Comparison of ENCODE assay signal across 17 cellular contexts in genomic region chr14:71168564-71168963, GRCh38.
A peak's percentile ranks its signal among the peaks of the same experiment; 100 is the strongest.
DNase-seq lines count a peak whose midpoint lies in the region; ATAC-seq, FAIRE-seq and TF ChIP-seq lines count a peak whose summit lies in the region.
"Had no signal": no experiment of that assay in that cellular context is flagged by ENCODE, and none has a peak within 500 bp of the region (broad histone marks: within the 10 kb centered on the region; RNA-seq: fewer than 3 reads in every experiment).

No MANE protein-coding gene starts in this region.

- intact Hi-C loops in K562 (cut with micrococcal nuclease), result no loop called here

- H2AFZ ChIP-seq in OCI-LY3 (ENCODE audit: low read depth, low read length), result peak overlapping the region; percentile 67; the same call in 1 of the 2 replicates
- H2AFZ ChIP-seq in K562 (ENCODE audit: low read depth, low read length), result peak overlapping the region; percentile 37; the same call in 1 of the 2 replicates

- peak overlapping the region; percentile 83 for H3K4me3 Mint-ChIP-seq in activated naive CD4-positive, alpha-beta T cell treated with anti-CD3 and anti-CD28 coated beads, Interleukin-2, amount 50 U/mL, for 24 hours
- H3K4me3 Mint-ChIP-seq in stimulated activated naive B cell treated with anti-CD40 and anti-IgM and Interleukin-4, amounts not matched to agents 10 μg/mL and 1 μg/mL and 100 μg/mL, for 72 hours, result peak overlapping the region; percentile 75

- H3K27me3 ChIP-seq in OCI-LY3 (ENCODE audit: low read depth, low read length), result no peaks in the 10 kb centered on the region
- peaks cover 2 to 11% of the 10 kb centered on the region in 2 experiments; a peak in 4 of 5 replicates for H3K27me3 ChIP-seq in K562 (ENCODE audit: control insufficient read depth in 2 of 2, insufficient read depth in 2 of 2, low read length in 2 of 2)
- H3K27me3 ChIP-seq: Peyer's patch, thyroid gland had no signal

- H3K36me3 Mint-ChIP-seq in activated naive CD4-positive, alpha-beta T cell treated with anti-CD3 and anti-CD28 coated beads, Interleukin-2, amount 50 U/mL, for 24 hours, result no peaks in the 10 kb centered on the region
- H3K36me3 Mint-ChIP-seq in stimulated activated naive B cell treated with anti-CD40 and anti-IgM and Interleukin-4, amounts not matched to agents 10 μg/mL and 1 μg/mL and 100 μg/mL, for 72 hours, result peaks cover 0 to 3% of the 10 kb centered on the region in 2 donors

- H3K4me1 Mint-ChIP-seq in activated naive CD4-positive, alpha-beta T cell treated with anti-CD3 and anti-CD28 coated beads, Interleukin-2, amount 50 U/mL, for 24 hours, result peaks cover 13% of the 10 kb centered on the region
- peaks cover 19 to 23% of the 10 kb centered on the region in 2 donors for H3K4me1 Mint-ChIP-seq in stimulated activated naive B cell treated with anti-CD40 and anti-IgM and Interleukin-4, amounts not matched to agents 10 μg/mL and 1 μg/mL and 100 μg/mL, for 72 hours

- H3K9ac ChIP-seq in OCI-LY3 (ENCODE audit: low read length) (peak overlapping the region; percentile 22; the same call in 1 of the 2 replicates), K562 (ENCODE audit: insufficient read depth in 1 of 2, low read depth in 2 of 2, low read length in 2 of 2) (no peak overlapping the region)

- FAIRE-seq in K562 (lab: Jason Lieb, UNC), result no peak
- FAIRE-seq: islet of Langerhans, small intestine had no signal

- H3K4me2 ChIP-seq in OCI-LY3 (ENCODE audit: low read length), result peak overlapping the region; percentile 72
- H3K4me2 ChIP-seq in K562 (ENCODE audit: insufficient read depth, low read length), result no peak overlapping the region

- H3K36me3 ChIP-seq in OCI-LY3 (replicated peaks; ENCODE audit: low read depth, low read length) (no peaks in the 10 kb centered on the region), K562 (ENCODE audit: control insufficient read depth, insufficient read depth, low read length) (no peaks in the 10 kb centered on the region)
- H3K36me3 ChIP-seq: Peyer's patch, thyroid gland had no signal

- H3K27ac ChIP-seq in OCI-LY3 (ENCODE audit: low read length), result no peak overlapping the region
- H3K27ac ChIP-seq in K562 (ENCODE audit: extremely low read depth, low read depth, low read length), result no peak overlapping the region
- no peak overlapping the region for H3K27ac ChIP-seq in substantia nigra (ENCODE audit: low read depth, low read length, poor library complexity, severe bottlenecking)
- H3K27ac ChIP-seq: Peyer's patch, psoas muscle, thyroid gland had no signal

- CTCF ChIA-PET in K562 (lab: Yijun Ruan, JAX; ENCODE audit: low intra/inter-chr PET ratio), result interaction anchor here (0.6 kb wide), 1 partner anchor 217 kb away, joined by 3 read pairs; no protein-coding TSS in a partner anchor

- TF ChIP-seq CTCF in OCI-LY3 (IDR thresholded peaks at IDR 0.05; ENCODE audit: low read depth, low read length) (no peak), K562 (IDR thresholded peaks at IDR 0.05 in 2 of 3, conservative IDR thresholded peaks at IDR 0.05 in 1 of 3; ENCODE audit: insufficient read depth in 2 of 3, low read depth in 1 of 3, low read length in 3 of 3) (no peak)

- no peak for TF ChIP-seq RAD21 in K562 (CRISPR knock-in tag; conservative IDR thresholded peaks at IDR 0.05 in 1 of 2, IDR thresholded peaks at IDR 0.05 in 1 of 2)

- no peak for TF ChIP-seq POLR2A in K562 (conservative IDR thresholded peaks at IDR 0.05)

- H3K4me3 ChIP-seq in OCI-LY3 (ENCODE audit: low read length), result peak overlapping the region; percentile 72
- no peak overlapping the region for H3K4me3 ChIP-seq in K562
- H3K4me3 ChIP-seq: lung, psoas muscle, thyroid gland had no signal

- no peaks in the 10 kb centered on the region for H3K9me3 Mint-ChIP-seq in activated naive CD4-positive, alpha-beta T cell treated with anti-CD3 and anti-CD28 coated beads, Interleukin-2, amount 50 U/mL, for 24 hours
- peaks cover 0 to 2% of the 10 kb centered on the region in 2 donors for H3K9me3 Mint-ChIP-seq in stimulated activated naive B cell treated with anti-CD40 and anti-IgM and Interleukin-4, amounts not matched to agents 10 μg/mL and 1 μg/mL and 100 μg/mL, for 72 hours

- no peaks in the 10 kb centered on the region for H3K79me2 ChIP-seq in OCI-LY3 (ENCODE audit: low read length)
- H3K79me2 ChIP-seq in K562 (ENCODE audit: control insufficient read depth, insufficient read depth, low read length), result no peaks in the 10 kb centered on the region

- H4K20me1 ChIP-seq in OCI-LY3 (ENCODE audit: insufficient read depth, low read length), result no peaks in the 10 kb centered on the region
- H4K20me1 ChIP-seq in K562 (replicated peaks; ENCODE audit: control insufficient read depth, insufficient read depth, low read length), result no peaks in the 10 kb centered on the region

- H3K27ac Mint-ChIP-seq in activated naive CD4-positive, alpha-beta T cell treated with anti-CD3 and anti-CD28 coated beads, Interleukin-2, amount 50 U/mL, for 24 hours, result no peak overlapping the region
- H3K27ac Mint-ChIP-seq in stimulated activated naive B cell treated with anti-CD40 and anti-IgM and Interleukin-4, amounts not matched to agents 10 μg/mL and 1 μg/mL and 100 μg/mL, for 72 hours, result peak overlapping the region; percentile 71

- H3K4me1 ChIP-seq in OCI-LY3 (ENCODE audit: low read length) (peaks cover 4% of the 10 kb centered on the region), K562 (replicated peaks in 1 of 2; ENCODE audit: control insufficient read depth in 2 of 2, insufficient read depth in 2 of 2, low read length in 2 of 2) (no peaks in the 10 kb centered on the region; a peak in 1 of 5 replicates)
- H3K4me1 ChIP-seq: psoas muscle, thyroid gland had no signal

- DNase-seq in activated naive CD4-positive, alpha-beta T cell treated with Interleukin-2 at 50 U/mL for 16 hours, result no peak
- no peak for DNase-seq in K562 (ENCODE audit: extremely low read depth in 1 of 4, low spot score in 3 of 4)
- no peak for DNase-seq in stimulated activated naive B cell treated with anti-CD40 and anti-IgM and Interleukin-4, amounts not matched to agents 10 μg/mL and 1 μg/mL and 100 μg/mL, for 72 hours
- no peak for DNase-seq in NCI-H1092 treated with DMSO at 0.1 percent for 48 hours (lab: John Stamatoyannopoulos, UW)
- no peak for DNase-seq in substantia nigra (lab: John Stamatoyannopoulos, UW)
- DNase-seq: effector memory CD4-positive, alpha-beta T cell; GF-D8; NCI-H1048; Peyer's patch; psoas muscle; small intestine; thyroid gland had no signal

- WGBS in K562 (ENCODE audit: insufficient coverage, low coverage, missing lambda C conversion rate), result 43% methylated on average over 9 of the region's 13 CpGs

- no peak for ATAC-seq in K562
- no peak for ATAC-seq in stimulated activated naive B cell treated with anti-CD40 and anti-IgM and Interleukin-4, amounts not matched to agents 10 μg/mL and 1 μg/mL and 100 μg/mL, for 72 hours (replicated peaks)
- no peak for ATAC-seq in GM21723 (IDR thresholded peaks at IDR 0.05; ENCODE audit: unreplicated experiment)
- ATAC-seq: psoas muscle had no signal

- in situ Hi-C loops in K562 (cut with MboI), result no loop called here

- POLR2A ChIA-PET in K562 (lab: Yijun Ruan, JAX), result no interaction called here

- H3K27me3 Mint-ChIP-seq in activated naive CD4-positive, alpha-beta T cell treated with anti-CD3 and anti-CD28 coated beads, Interleukin-2, amount 50 U/mL, for 24 hours, result peaks cover 9% of the 10 kb centered on the region
- H3K27me3 Mint-ChIP-seq in stimulated activated naive B cell treated with anti-CD40 and anti-IgM and Interleukin-4, amounts not matched to agents 10 μg/mL and 1 μg/mL and 100 μg/mL, for 72 hours, result peaks cover 43 to 54% of the 10 kb centered on the region in 2 donors

- no peak for TF ChIP-seq EP300 in K562 (IDR thresholded peaks at IDR 0.05; ENCODE audit: low read length)

- H3K9me3 ChIP-seq in OCI-LY3 (ENCODE audit: insufficient read depth, low read length) (no peaks in the 10 kb centered on the region), K562 (replicated peaks; ENCODE audit: control insufficient read depth, insufficient read depth, low read depth, low read length) (no peaks in the 10 kb centered on the region)
- H3K9me3 ChIP-seq: Peyer's patch, psoas muscle, thyroid gland had no signal

- H3K9me1 ChIP-seq in K562 (ENCODE audit: control insufficient read depth, insufficient read depth, low read length), result no peaks in the 10 kb centered on the region

- BruUV-seq in K562 (replicated peaks; lab: Mats Ljungman, UMichigan), result no TSS peak

TF ChIP-seq in K562, 482 proteins besides CTCF, POLR2A, EP300 and RAD21:
- no peak for TF ChIP-seq RFX7 (CRISPR knock-in tag; IDR thresholded peaks at IDR 0.05)
- TF ChIP-seq SAFB (IDR thresholded peaks at IDR 0.05; ENCODE audit: borderline replicate concordance, low read depth, low read length), result no peak
- no peak for TF ChIP-seq ZNF561 (CRISPR knock-in tag; conservative IDR thresholded peaks at IDR 0.05)
- no peak for TF ChIP-seq TCF15 (CRISPR knock-in tag; IDR thresholded peaks at IDR 0.05)
- no peak for TF ChIP-seq CEBPG (CRISPR knock-in tag; IDR thresholded peaks at IDR 0.05)
- TF ChIP-seq CEBPG (tag; conservative IDR thresholded peaks at IDR 0.05 in 1 of 2, IDR thresholded peaks at IDR 0.05 in 1 of 2), result no peak
- TF ChIP-seq GATAD2B (IDR thresholded peaks at IDR 0.05; ENCODE audit: borderline replicate concordance), result no peak
- TF ChIP-seq TAF15 (IDR thresholded peaks at IDR 0.05; ENCODE audit: low read depth, low read length), result no peak
TF ChIP-seq in K562: peak in this region for 0.
